20 cellular contexts compared by ENCODE assay signal in genomic region chr10:9102026-9102425, GRCh38.
"Had no signal": no experiment of that assay in that cellular context is flagged by ENCODE, and none has a peak within 500 bp of the region (broad histone marks: within the 10 kb centered on the region; RNA-seq: fewer than 3 reads in every experiment).

No MANE protein-coding gene starts in this region.

- H3K4me3 Mint-ChIP-seq: activated CD4-positive, alpha-beta memory T cell treated with anti-CD3 and anti-CD28 coated beads, Interleukin-2, amount 10 ng/mL, durations not matched to agents 7 days and 5 days; activated T-helper 17 cell treated with anti-CD3 and anti-CD28 coated beads, Interleukin-2, amount 50 U/mL, for 72 hours; endodermal cell; natural killer cell; type B pancreatic cell; WTC11 had no signal

- H3K9me3 ChIP-seq: left ventricle myocardium inferior, thoracic aorta had no signal

- DNase-seq: activated CD4-positive, alpha-beta memory T cell treated with anti-CD3 and anti-CD28 coated beads, Interleukin-2, amount 10 ng/mL, durations not matched to agents 7 days and 5 days; activated CD4-positive, alpha-beta T cell treated with anti-CD3 and anti-CD28 coated beads for 48 hours; amniotic stem cell; cerebellar nuclear complex; endodermal cell; foreskin melanocyte; left ventricle myocardium inferior; midbrain; natural killer cell; stimulated activated CD4-positive, alpha-beta T cell treated with anti-CD3 and anti-CD28 coated beads, Interleukin-4, amount 100 ng/mL, for 1 hour; stimulated activated naive CD4-positive, alpha-beta T cell treated with Interleukin-2 at 50 U/mL for 16 hours; T-helper 1 cell; T-helper 9 cell had no signal

- H3K27me3 Mint-ChIP-seq: activated CD4-positive, alpha-beta memory T cell treated with anti-CD3 and anti-CD28 coated beads, Interleukin-2, amount 10 ng/mL, durations not matched to agents 7 days and 5 days; activated T-helper 17 cell treated with anti-CD3 and anti-CD28 coated beads, Interleukin-2, amount 50 U/mL, for 72 hours had no signal

- H3K27ac Mint-ChIP-seq: activated CD4-positive, alpha-beta memory T cell treated with anti-CD3 and anti-CD28 coated beads, Interleukin-2, amount 10 ng/mL, durations not matched to agents 7 days and 5 days; activated naive CD4-positive, alpha-beta T cell treated with anti-CD3 and anti-CD28 coated beads, Interleukin-2, amount 50 U/mL, for 72 hours; activated T-helper 17 cell treated with anti-CD3 and anti-CD28 coated beads, Interleukin-2, amount 50 U/mL, for 72 hours; endodermal cell; natural killer cell; progenitor cell of endocrine pancreas; type B pancreatic cell; WTC11 had no signal

- H3K9me3 Mint-ChIP-seq: activated CD4-positive, alpha-beta memory T cell treated with anti-CD3 and anti-CD28 coated beads, Interleukin-2, amount 10 ng/mL, durations not matched to agents 7 days and 5 days; activated T-helper 17 cell treated with anti-CD3 and anti-CD28 coated beads, Interleukin-2, amount 50 U/mL, for 72 hours; endodermal cell; natural killer cell; type B pancreatic cell; WTC11 had no signal

- H3K36me3 Mint-ChIP-seq: natural killer cell, type B pancreatic cell, WTC11 had no signal

- H3K4me3 ChIP-seq: coronary artery, left ventricle myocardium inferior, thoracic aorta had no signal

- H3K4me1 ChIP-seq: left ventricle myocardium inferior had no signal

- H3K4me1 Mint-ChIP-seq: activated T-helper 17 cell treated with anti-CD3 and anti-CD28 coated beads, Interleukin-2, amount 50 U/mL, for 72 hours; natural killer cell had no signal

- H3K36me3 ChIP-seq: left ventricle myocardium inferior, thoracic aorta had no signal

- H3K27ac ChIP-seq: coronary artery, left ventricle myocardium inferior, thoracic aorta had no signal
